ENCODE assay signal across 16 cellular contexts in genomic region chr4:185837415-185838103, GRCh38. TPM values are rescaled to one million over a fixed set of nuclear protein-coding genes. Genes with fewer than 3 reads are reported as not detected.
DNase-seq lines count a peak whose midpoint lies in the region; ATAC-seq, FAIRE-seq and TF ChIP-seq lines count a peak whose summit lies in the region.
"Had no signal": no experiment of that assay in that cellular context is flagged by ENCODE, and none has a peak within 500 bp of the region (broad histone marks: within the 10 kb centered on the region; RNA-seq: fewer than 3 reads in every experiment).

No MANE protein-coding gene starts in this region.

- H3K27me3 Mint-ChIP-seq in astrocyte (ENCODE audit: low read depth, unreplicated experiment) (no peaks in the 10 kb centered on the region), T-helper 17 cell (peaks cover 6% of the 10 kb centered on the region)

- H3K4me3 Mint-ChIP-seq in astrocyte (ENCODE audit: unreplicated experiment): no peak overlapping the region
- H3K4me3 Mint-ChIP-seq in T-helper 17 cell: no peak overlapping the region
- H3K4me3 Mint-ChIP-seq: activated naive CD4-positive, alpha-beta T cell treated with anti-CD3 and anti-CD28 coated beads for 36 hours had no signal

- H3K4me1 Mint-ChIP-seq in astrocyte (ENCODE audit: low read depth, unreplicated experiment) (peaks cover 28% of the 10 kb centered on the region), T-helper 17 cell (no peaks in the 10 kb centered on the region)

- H3K9me3 ChIP-seq in HUES6 (ENCODE audit: control insufficient read depth, insufficient read depth, low read depth, low read length) (peaks cover 3% of the 10 kb centered on the region; the same call in 1 of the 2 replicates), astrocyte (ENCODE audit: insufficient read depth, low read depth, low read length) (no peaks in the 10 kb centered on the region), iPS-20b (ENCODE audit: insufficient read depth, low read depth, low read length) (no peaks in the 10 kb centered on the region), sigmoid colon (no peaks in the 10 kb centered on the region), T-helper 17 cell (ENCODE audit: control insufficient read depth, low read length, poor library complexity, severe bottlenecking) (peaks cover 3% of the 10 kb centered on the region)

- peak overlapping the region; percentile 91 for H3K9ac ChIP-seq in HUES6 (ENCODE audit: low read length)
- H3K9ac ChIP-seq in astrocyte (ENCODE audit: low read length): no peak overlapping the region
- peak overlapping the region; percentile 91; the same call in 1 of the 2 replicates for H3K9ac ChIP-seq in iPS-20b (ENCODE audit: low read depth, low read length)

- no peak overlapping the region for H3K4me2 ChIP-seq in astrocyte (ENCODE audit: low read length)

- H3K36me3 Mint-ChIP-seq in astrocyte (ENCODE audit: low read depth, unreplicated experiment) (peaks cover 2% of the 10 kb centered on the region), T-helper 17 cell (ENCODE audit: low read depth) (no peaks in the 10 kb centered on the region)

- peak overlapping the region; percentile 41 for H3K27ac Mint-ChIP-seq in astrocyte (ENCODE audit: unreplicated experiment)
- H3K27ac Mint-ChIP-seq in T-helper 17 cell: no peak overlapping the region
- H3K27ac Mint-ChIP-seq: activated naive CD4-positive, alpha-beta T cell treated with anti-CD3 and anti-CD28 coated beads for 36 hours had no signal

- no peak for FAIRE-seq in astrocyte (lab: Jason Lieb, UNC)
- FAIRE-seq: GM12878, urothelium cell line had no signal

- no peak for TF ChIP-seq POLR2A in sigmoid colon (IDR thresholded peaks at IDR 0.05)

- H3K36me3 ChIP-seq in HUES6 (ENCODE audit: control insufficient read depth, insufficient read depth, low read length) (no peaks in the 10 kb centered on the region), astrocyte (ENCODE audit: insufficient read depth, low read length) (no peaks in the 10 kb centered on the region), iPS-20b (ENCODE audit: insufficient read depth, low read depth, low read length) (no peaks in the 10 kb centered on the region), sigmoid colon (no peaks in the 10 kb centered on the region)

- DNase-seq in astrocyte (ENCODE audit: low read depth) (no peak), sigmoid colon (no peak), NCI-H1694 treated with DMSO at 0.1 percent for 48 hours (lab: John Stamatoyannopoulos, UW) (no peak), NCI-H345 (lab: John Stamatoyannopoulos, UW) (no peak), T-helper 17 cell (no peak)
- DNase-seq: activated naive CD4-positive, alpha-beta T cell treated with anti-CD3 and anti-CD28 coated beads for 36 hours; C1 segment of cervical spinal cord; DND-41; hippocampal formation; NCI-H2081 treated with DMSO at 0.1 percent for 48 hours had no signal

- H2AFZ ChIP-seq in astrocyte (ENCODE audit: low read depth, low read length): no peak overlapping the region

- H3K4me1 ChIP-seq in HUES6 (ENCODE audit: control insufficient read depth, insufficient read depth, low read length) (peaks cover 59% of the 10 kb centered on the region), astrocyte (ENCODE audit: insufficient read depth, low read length) (peaks cover 38% of the 10 kb centered on the region), iPS-20b (ENCODE audit: insufficient read depth, low read length) (peaks cover 49% of the 10 kb centered on the region), sigmoid colon (peaks cover 0 to 53% (median 48%) of the 10 kb centered on the region in 4 donors)

- TF ChIP-seq CTCF in astrocyte (IDR thresholded peaks at IDR 0.05; ENCODE audit: insufficient read depth, low read depth, low read length) (no peak), sigmoid colon (IDR thresholded peaks at IDR 0.05) (no peak)

- intact Hi-C loops in sigmoid colon (cut with DNase I): loop anchor here (5.0 kb wide), 1 partner anchor 190 kb away; no protein-coding TSS in a partner anchor

- no peaks in the 10 kb centered on the region for H4K20me1 ChIP-seq in astrocyte (ENCODE audit: insufficient read depth, low read length)

- H3K79me2 ChIP-seq in astrocyte (ENCODE audit: insufficient read depth, low read length): no peaks in the 10 kb centered on the region

- peak overlapping the region; percentile 98 for H3K27ac ChIP-seq in HUES6 (ENCODE audit: low read depth, low read length)
- H3K27ac ChIP-seq in astrocyte (ENCODE audit: low read depth, low read length): no peak overlapping the region
- peak overlapping the region; percentile 100 for H3K27ac ChIP-seq in iPS-20b (ENCODE audit: low read length)
- peak overlapping the region; percentile 72 to 94 (median 86) for H3K27ac ChIP-seq in sigmoid colon
- H3K27ac ChIP-seq: epithelial cell of prostate had no signal

- no peak for TF ChIP-seq EP300 in sigmoid colon (IDR thresholded peaks at IDR 0.05)

- 80 to 89% methylated on average over 4 of the region's 4 CpGs for WGBS in sigmoid colon, 2 donors

- H3K27me3 ChIP-seq in HUES6 (ENCODE audit: control insufficient read depth, insufficient read depth, low read length): no peaks in the 10 kb centered on the region
- no peaks in the 10 kb centered on the region for H3K27me3 ChIP-seq in astrocyte (ENCODE audit: insufficient read depth, low read length)
- no peaks in the 10 kb centered on the region for H3K27me3 ChIP-seq in iPS-20b (ENCODE audit: insufficient read depth, low read length)
- no peaks in the 10 kb centered on the region for H3K27me3 ChIP-seq in sigmoid colon

- H3K9me3 Mint-ChIP-seq in astrocyte (ENCODE audit: unreplicated experiment): no peaks in the 10 kb centered on the region
- H3K9me3 Mint-ChIP-seq: activated naive CD4-positive, alpha-beta T cell treated with anti-CD3 and anti-CD28 coated beads for 36 hours had no signal

- ATAC-seq in GM19328 (IDR thresholded peaks at IDR 0.05; ENCODE audit: unreplicated experiment) (no peak), T-helper 17 cell (no peak)
- ATAC-seq: GM12878 had no signal

- H3K4me3 ChIP-seq in HUES6 (ENCODE audit: low read depth, low read length): no peak overlapping the region
- H3K4me3 ChIP-seq in astrocyte (ENCODE audit: insufficient read depth, low read depth, low read length): no peak overlapping the region
- H3K4me3 ChIP-seq in iPS-20b (ENCODE audit: low read length): peak overlapping the region; percentile 43; the same call in 1 of the 2 replicates
- no peak overlapping the region for H3K4me3 ChIP-seq in sigmoid colon
- H3K4me3 ChIP-seq: GM12878 had no signal

RNA-seq across cellular contexts. Expression of gene SORBS2, which starts 25.6 kb away (rescaled TPM):
- total RNA-seq in astrocyte (96.1 and 97.4 TPM in 2 replicates), sigmoid colon (1,000 to 10,000 TPM in 1 of 4 donors, 100 to 1,000 TPM in 3; 849 to 1,032 (median 869) TPM), T-helper 17 cell (under 1 TPM in 1 of 2 donors, not detected in 1; 0.07 TPM)
- polyA plus RNA-seq in sigmoid colon: 10 to 100 TPM in 2 of 3 donors, 1 to 10 TPM in 1; 7.9 to 26.9 (median 15.6) TPM
- total RNA-seq: activated naive CD4-positive, alpha-beta T cell treated with anti-CD3 and anti-CD28 coated beads for 36 hours had no signal

Comparison
In these comparisons a context has a peak if more than half of its experiments do, and no peak if none do; other contexts are left out.
1. RNA of gene SORBS2, which starts 25.6 kb away (total RNA-seq): 849 to 1,032 TPM in sigmoid colon and 96.1 to 97.4 TPM in astrocyte; 0.07 TPM in T-helper 17 cell; every median in the first group is over 10 times any median in the second.